Comparison of ENCODE assay signal across 18 cellular contexts in the genomic region with DNA sequence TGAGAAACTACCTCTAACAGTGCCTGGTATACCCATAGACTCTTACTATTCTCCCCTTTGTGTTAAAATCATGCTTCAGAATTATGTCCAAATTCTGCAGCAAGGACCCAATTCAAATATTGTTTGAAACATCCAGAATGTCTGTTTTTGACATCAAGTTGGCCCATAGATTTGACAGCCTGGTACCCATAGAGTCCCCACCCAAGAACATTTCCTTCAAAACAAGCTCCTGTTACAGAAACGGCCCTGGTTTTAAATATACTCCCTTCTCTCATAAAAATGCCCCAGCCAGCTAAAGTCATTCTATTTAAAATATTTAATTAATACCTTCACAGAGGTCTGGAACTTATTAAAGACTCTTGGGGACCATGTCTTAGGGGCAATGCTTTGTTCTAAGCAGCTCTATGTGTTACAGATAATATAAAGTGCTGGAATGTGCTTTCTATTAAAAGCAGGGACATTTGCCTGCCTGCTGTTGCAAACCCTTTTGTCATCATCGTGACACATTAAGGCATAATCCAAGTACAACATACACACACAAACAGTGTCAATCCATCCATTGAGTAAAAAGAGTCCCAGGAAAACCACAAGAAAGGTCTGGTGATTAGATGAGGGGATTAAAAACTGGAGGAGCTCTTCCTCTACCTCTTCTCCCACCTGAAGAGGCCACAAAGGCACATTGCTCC.
DNase-seq lines count a peak whose midpoint lies in the region; ATAC-seq, FAIRE-seq and TF ChIP-seq lines count a peak whose summit lies in the region.
"Had no signal": no experiment of that assay in that cellular context is flagged by ENCODE, and none has a peak within 500 bp of the region (broad histone marks: within the 10 kb centered on the region; RNA-seq: fewer than 3 reads in every experiment).

No MANE protein-coding gene starts in this region.

- no peak for DNase-seq in CD4-positive, alpha-beta T cell
- DNase-seq in DND-41 (no peak), astrocyte (ENCODE audit: low read depth) (no peak), nephron progenitor cell (no peak), erythroblast (lab: John Stamatoyannopoulos, UW) (no peak), RWPE1 (ENCODE audit: low spot score) (no peak)
- no peak for DNase-seq in activated T-cell treated with anti-CD3 and anti-CD28 coated beads, Interleukin-2, amount 50 U/mL, for 48 hours
- DNase-seq: COR-L47, DMS153, NCI-H1105, NCI-H187 treated with DMSO at 0.1 percent for 48 hours, NCI-H446 treated with DMSO at 0.1 percent for 48 hours, NCI-H748 treated with DMSO at 0.1 percent for 48 hours, SHP77 had no signal

- H3K27me3 ChIP-seq in CD4-positive, alpha-beta T cell (ENCODE audit: control insufficient read depth, insufficient read depth, low read length), result no peaks in the 10 kb centered on the region
- H3K27me3 ChIP-seq in DND-41 (ENCODE audit: insufficient read depth, low read length, poor library complexity) (no peaks in the 10 kb centered on the region), astrocyte (ENCODE audit: insufficient read depth, low read length) (no peaks in the 10 kb centered on the region)
- H3K27me3 ChIP-seq: BLaER1 had no signal

- no peaks in the 10 kb centered on the region for H3K79me2 ChIP-seq in DND-41 (ENCODE audit: insufficient read depth, low read length)
- no peaks in the 10 kb centered on the region for H3K79me2 ChIP-seq in astrocyte (ENCODE audit: insufficient read depth, low read length)

- intact Hi-C loops in CD4-positive, alpha-beta T cell (cut with DNase I, micrococcal nuclease), result no loop called here

- H3K4me1 ChIP-seq in DND-41 (ENCODE audit: insufficient read depth, low read length), result peaks cover 10% of the 10 kb centered on the region
- H3K4me1 ChIP-seq in astrocyte (ENCODE audit: insufficient read depth, low read length), result peaks cover 12% of the 10 kb centered on the region

- FAIRE-seq in astrocyte (lab: Jason Lieb, UNC), result no peak

- H3K9me3 ChIP-seq in CD4-positive, alpha-beta T cell (ENCODE audit: control insufficient read depth, low read length), result no peaks in the 10 kb centered on the region
- H3K9me3 ChIP-seq in DND-41 (ENCODE audit: insufficient read depth, low read length, severe bottlenecking) (no peaks in the 10 kb centered on the region), astrocyte (ENCODE audit: insufficient read depth, low read depth, low read length) (no peaks in the 10 kb centered on the region)
- H3K9me3 ChIP-seq: BLaER1 had no signal

- no peak overlapping the region for H2AFZ ChIP-seq in DND-41 (ENCODE audit: low read depth, low read length)
- H2AFZ ChIP-seq in astrocyte (ENCODE audit: low read depth, low read length), result no peak overlapping the region

- no peaks in the 10 kb centered on the region for H3K27me3 Mint-ChIP-seq in CD4-positive, alpha-beta T cell
- H3K27me3 Mint-ChIP-seq in astrocyte (ENCODE audit: low read depth, unreplicated experiment), result no peaks in the 10 kb centered on the region
- no peaks in the 10 kb centered on the region for H3K27me3 Mint-ChIP-seq in nephron progenitor cell (ENCODE audit: low read depth, poor library complexity)

- H3K27ac Mint-ChIP-seq in CD4-positive, alpha-beta T cell, result peak overlapping the region; percentile 64
- H3K27ac Mint-ChIP-seq in astrocyte (ENCODE audit: unreplicated experiment) (peak overlapping the region; percentile 21), nephron progenitor cell (peak overlapping the region; percentile 54)

- H3K9ac ChIP-seq in DND-41 (ENCODE audit: low read depth, low read length), result no peak overlapping the region
- no peak overlapping the region for H3K9ac ChIP-seq in astrocyte (ENCODE audit: low read length)
- H3K9ac ChIP-seq: BLaER1, KMS-11 had no signal

- ATAC-seq in CD4-positive, alpha-beta T cell (ENCODE audit: poor library complexity), result no peak
- ATAC-seq in DND-41 (ENCODE audit: insufficient read depth, low read depth), result peak; percentile 33; the same call in 2 of the 3 replicates
- ATAC-seq: Panc1, SK-N-SH treated with all-trans-retinoic acid at 6 μM for 48 hours had no signal

- CTCF ChIA-PET in CD4-positive, alpha-beta T cell (lab: Charles Lee), result interaction anchor here (0.6 kb wide), 1 partner anchor 15 kb away, joined by 6 read pairs; no protein-coding TSS in a partner anchor
- CTCF ChIA-PET in RWPE1 (lab: Yijun Ruan, JAX), result interaction anchor here (1.1 kb wide), 1 partner anchor 10 kb away, joined by 3 read pairs; no protein-coding TSS in a partner anchor

- no peak for TF ChIP-seq CTCF in CD4-positive, alpha-beta T cell (IDR thresholded peaks at IDR 0.05)
- TF ChIP-seq CTCF in DND-41 (IDR thresholded peaks at IDR 0.05; ENCODE audit: borderline replicate concordance, extremely low read depth, low read length, poor library complexity, severe bottlenecking) (no peak), astrocyte (IDR thresholded peaks at IDR 0.05; ENCODE audit: insufficient read depth, low read depth, low read length) (no peak), nephron progenitor cell (IDR thresholded peaks at IDR 0.05) (no peak), RWPE1 (conservative IDR thresholded peaks at IDR 0.05; ENCODE audit: low read depth) (no peak)

- H3K4me3 ChIP-seq in DND-41 (ENCODE audit: low read depth in 1 of 2, low read length in 2 of 2) (no peak overlapping the region), astrocyte (ENCODE audit: insufficient read depth, low read depth, low read length) (no peak overlapping the region)
- H3K4me3 ChIP-seq: BLaER1 had no signal

- POLR2A ChIA-PET in CD4-positive, alpha-beta T cell (lab: Charles Lee), result interaction anchor here (0.8 to 2.9 kb wide), 5 partner anchors 10 to 91 kb away, joined by 3 to 14 read pairs (median 7); no protein-coding TSS in a partner anchor
- POLR2A ChIA-PET in RWPE1 (lab: Yijun Ruan, JAX; ENCODE audit: low non-redundant PET), result no interaction called here

- H3K9me3 Mint-ChIP-seq in CD4-positive, alpha-beta T cell, result no peaks in the 10 kb centered on the region
- H3K9me3 Mint-ChIP-seq in astrocyte (ENCODE audit: unreplicated experiment) (no peaks in the 10 kb centered on the region), nephron progenitor cell (peaks cover 5% of the 10 kb centered on the region)

- H3K27ac ChIP-seq in CD4-positive, alpha-beta T cell (ENCODE audit: low read depth, low read length), result no peak overlapping the region
- H3K27ac ChIP-seq in DND-41 (ENCODE audit: low read length), result no peak overlapping the region
- H3K27ac ChIP-seq in astrocyte (ENCODE audit: low read depth, low read length), result no peak overlapping the region
- no peak overlapping the region for H3K27ac ChIP-seq in RWPE1
- H3K27ac ChIP-seq: BLaER1, KMS-11 had no signal

- no peaks in the 10 kb centered on the region for H4K20me1 ChIP-seq in DND-41 (ENCODE audit: insufficient read depth, low read length)
- H4K20me1 ChIP-seq in astrocyte (ENCODE audit: insufficient read depth, low read length), result no peaks in the 10 kb centered on the region
- H4K20me1 ChIP-seq: BLaER1 had no signal

- peaks cover 38% of the 10 kb centered on the region for H3K4me1 Mint-ChIP-seq in CD4-positive, alpha-beta T cell (ENCODE audit: low read depth)
- H3K4me1 Mint-ChIP-seq in astrocyte (ENCODE audit: low read depth, unreplicated experiment) (peaks cover 18% of the 10 kb centered on the region), nephron progenitor cell (peaks cover 71% of the 10 kb centered on the region)

- no peaks in the 10 kb centered on the region for H3K36me3 ChIP-seq in DND-41 (ENCODE audit: insufficient read depth, low read length)
- H3K36me3 ChIP-seq in astrocyte (ENCODE audit: insufficient read depth, low read length), result no peaks in the 10 kb centered on the region
- H3K36me3 ChIP-seq: BLaER1 had no signal

- no peaks in the 10 kb centered on the region for H3K36me3 Mint-ChIP-seq in CD4-positive, alpha-beta T cell (ENCODE audit: low read depth)
- H3K36me3 Mint-ChIP-seq in astrocyte (ENCODE audit: low read depth, unreplicated experiment) (no peaks in the 10 kb centered on the region), nephron progenitor cell (ENCODE audit: low read depth) (peaks cover 6% of the 10 kb centered on the region)

- no peak overlapping the region for H3K4me3 Mint-ChIP-seq in CD4-positive, alpha-beta T cell
- H3K4me3 Mint-ChIP-seq in astrocyte (ENCODE audit: unreplicated experiment) (no peak overlapping the region), nephron progenitor cell (no peak overlapping the region)

- no peak for TF ChIP-seq POLR2A in erythroblast (IDR thresholded peaks at IDR 0.05; ENCODE audit: low read length)

- no peak overlapping the region for H3K4me2 ChIP-seq in DND-41 (ENCODE audit: insufficient read depth, low read length)
- no peak overlapping the region for H3K4me2 ChIP-seq in astrocyte (ENCODE audit: low read length)
- H3K4me2 ChIP-seq: BLaER1, KMS-11 had no signal
